17 cellular contexts compared by ENCODE assay signal in the genomic region with DNA sequence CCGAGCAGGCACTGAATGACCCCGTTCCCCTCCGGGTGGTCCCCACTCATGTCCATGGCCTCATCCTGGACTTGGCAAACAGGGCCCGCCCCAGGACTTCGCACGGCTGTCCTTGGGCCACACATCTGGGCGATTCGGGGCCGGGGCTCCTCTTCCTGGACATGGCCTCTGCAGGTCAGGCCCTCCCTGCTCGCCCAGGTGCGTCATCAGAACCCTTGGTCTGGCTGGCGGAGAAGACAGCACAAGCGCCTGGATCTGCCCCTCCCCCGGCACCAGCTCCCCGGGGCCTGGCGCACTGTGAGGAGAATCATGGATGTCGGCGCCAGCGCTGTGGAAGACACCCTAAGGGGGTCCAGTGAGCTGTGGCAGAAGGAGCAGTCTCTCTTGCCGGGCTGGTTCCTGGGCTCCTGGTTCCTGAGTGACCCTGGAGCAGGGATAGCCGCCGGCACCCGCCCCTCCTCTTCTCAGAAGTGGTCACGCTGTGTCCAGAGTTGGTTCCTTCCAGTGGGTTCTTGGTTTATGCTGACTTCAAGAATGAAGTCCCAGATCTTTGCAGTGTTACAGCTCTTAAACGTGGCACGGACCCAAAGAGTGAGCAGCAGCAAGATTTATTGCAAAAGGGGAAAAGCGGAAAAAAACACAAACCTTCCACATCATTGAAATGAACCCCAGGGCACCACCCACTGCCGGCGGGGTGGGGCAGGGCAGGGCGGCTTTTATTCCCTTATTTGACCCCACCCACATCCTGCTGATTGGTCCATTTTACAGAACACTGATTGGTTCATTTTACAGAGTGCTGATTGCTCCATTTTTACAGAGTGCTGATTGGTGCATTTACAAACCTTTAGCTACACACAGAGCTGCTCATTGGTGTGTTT. TPM values are rescaled to one million over a fixed set of nuclear protein-coding genes. Genes with fewer than 3 reads are reported as not detected.
DNase-seq lines count a peak whose midpoint lies in the region; ATAC-seq, FAIRE-seq and TF ChIP-seq lines count a peak whose summit lies in the region.
"Had no signal": no experiment of that assay in that cellular context is flagged by ENCODE, and none has a peak within 500 bp of the region (broad histone marks: within the 10 kb centered on the region; RNA-seq: fewer than 3 reads in every experiment).

No MANE protein-coding gene starts in this region.

- no peaks in the 10 kb centered on the region for H3K79me2 ChIP-seq in mammary epithelial cell (ENCODE audit: insufficient read depth, low read length)
- no peaks in the 10 kb centered on the region for H3K79me2 ChIP-seq in HepG2 (ENCODE audit: insufficient read depth, low read length)

- H3K27ac ChIP-seq in breast epithelium, result peak overlapping the region; percentile 52 to 55
- no peak overlapping the region for H3K27ac ChIP-seq in mammary epithelial cell (ENCODE audit: insufficient read depth, low read depth, low read length)
- peak overlapping the region; percentile 62 for H3K27ac ChIP-seq in RWPE1
- peak overlapping the region; percentile 75 for H3K27ac ChIP-seq in HepG2 (ENCODE audit: extremely low read length, insufficient read depth, low read length)
- no peak overlapping the region for H3K27ac ChIP-seq in aorta (ENCODE audit: low read depth in 1 of 2, low read length in 2 of 2)
- no peak overlapping the region for H3K27ac ChIP-seq in prostate gland

- BruUV-seq in mammary epithelial cell (replicated peaks; lab: Mats Ljungman, UMichigan) (no TSS peak), HepG2 (replicated peaks; lab: Mats Ljungman, UMichigan) (no TSS peak)

- peak; percentile 36 to 62 for DNase-seq in breast epithelium (ENCODE audit: low spot score in 2 of 2)
- no peak for DNase-seq in mammary epithelial cell
- DNase-seq in RWPE1 (ENCODE audit: low spot score), result no peak
- no peak for DNase-seq in HepG2 (ENCODE audit: low spot score)
- peak; percentile 74 to 76 for DNase-seq in aorta
- DNase-seq in HK-2 (ENCODE audit: unreplicated experiment), result no peak
- no peak for DNase-seq in prostate gland (ENCODE audit: low spot score)
- DNase-seq: activated CD4-positive, alpha-beta memory T cell treated with anti-CD3 and anti-CD28 coated beads for 36 hours; cerebellar nuclear complex; islet precursor cell; NCI-H1048; NCI-H2107; NCI-H774; posterior cingulate gyrus; SHP77; T-helper 9 cell had no signal

- no peaks in the 10 kb centered on the region for H3K9me3 ChIP-seq in breast epithelium
- no peaks in the 10 kb centered on the region for H3K9me3 ChIP-seq in mammary epithelial cell (replicated peaks; ENCODE audit: insufficient read depth, low read length)
- no peaks in the 10 kb centered on the region for H3K9me3 ChIP-seq in HepG2 (ENCODE audit: low read length)
- no peaks in the 10 kb centered on the region for H3K9me3 ChIP-seq in aorta (ENCODE audit: control insufficient read depth, low read length)
- no peaks in the 10 kb centered on the region for H3K9me3 ChIP-seq in prostate gland

- dilution Hi-C loops in mammary epithelial cell (cut with HindIII; ENCODE audit: low sequenced_read_pairs), result no loop called here

- no peaks in the 10 kb centered on the region for H3K27me3 ChIP-seq in breast epithelium
- no peaks in the 10 kb centered on the region for H3K27me3 ChIP-seq in mammary epithelial cell (ENCODE audit: insufficient read depth, low read length)
- peaks cover 1 to 39% of the 10 kb centered on the region in 2 experiments; a peak in 3 of 5 replicates for H3K27me3 ChIP-seq in HepG2 (ENCODE audit: control insufficient read depth in 1 of 2, insufficient read depth in 2 of 2, low read length in 2 of 2)
- no peaks in the 10 kb centered on the region for H3K27me3 ChIP-seq in aorta (ENCODE audit: control insufficient read depth in 1 of 2, insufficient read depth in 2 of 2, low read length in 1 of 2)
- H3K27me3 ChIP-seq in prostate gland (replicated peaks; ENCODE audit: insufficient read depth), result no peaks in the 10 kb centered on the region

- no peak for TF ChIP-seq RAD21 in HepG2 (CRISPR knock-in tag; IDR thresholded peaks at IDR 0.05)

- intact Hi-C loops in breast epithelium (cut with DNase I; ENCODE audit: low total_unique reads) (no loop called here), mammary epithelial cell (cut with micrococcal nuclease) (no loop called here), HepG2 (cut with micrococcal nuclease; ENCODE audit: unreplicated experiment) (no loop called here), aorta (cut with DNase I) (no loop called here), prostate gland (cut with DNase I) (loop anchor here (5.0 kb wide), 1 partner anchor 131 kb away; a partner anchor contains a TSS)

- TF ChIP-seq EP300 in HepG2 (IDR thresholded peaks at IDR 0.05; ENCODE audit: low read depth in 2 of 2, low read length in 2 of 2), result no peak
- no peak for TF ChIP-seq EP300 in HepG2 (CRISPR knock-in tag; IDR thresholded peaks at IDR 0.05; ENCODE audit: borderline replicate concordance)

- H4K20me1 ChIP-seq in mammary epithelial cell (ENCODE audit: insufficient read depth, low read length) (no peaks in the 10 kb centered on the region), HepG2 (ENCODE audit: insufficient read depth, low read length) (no peaks in the 10 kb centered on the region)

- H3K36me3 ChIP-seq in breast epithelium, result no peaks in the 10 kb centered on the region
- H3K36me3 ChIP-seq in mammary epithelial cell (ENCODE audit: insufficient read depth, low read length), result no peaks in the 10 kb centered on the region
- no peaks in the 10 kb centered on the region for H3K36me3 ChIP-seq in HepG2 (replicated peaks in 1 of 2; ENCODE audit: control insufficient read depth in 1 of 2, insufficient read depth in 2 of 2, low read length in 2 of 2)
- H3K36me3 ChIP-seq in aorta (ENCODE audit: control insufficient read depth in 1 of 2, insufficient read depth in 2 of 2, low read length in 1 of 2), result no peaks in the 10 kb centered on the region
- no peaks in the 10 kb centered on the region for H3K36me3 ChIP-seq in prostate gland

- POLR2A ChIA-PET in RWPE1 (lab: Yijun Ruan, JAX; ENCODE audit: low non-redundant PET), result no interaction called here
- POLR2A ChIA-PET in HepG2 (lab: Yijun Ruan, JAX), result interaction anchor here (0.9 to 7.8 kb wide), 13 partner anchors 12 to 219 kb away, joined by 3 to 200 read pairs (median 4); no protein-coding TSS in a partner anchor

- WGBS in mammary epithelial cell (ENCODE audit: low coverage, missing lambda C conversion rate), result 45% methylated on average over 25 of the region's 30 CpGs
- 60% methylated on average over 13 of the region's 30 CpGs for WGBS in HepG2 (ENCODE audit: low lambda C conversion rate)
- WGBS in aorta, 2 donors, result 73 to 76% methylated on average over 30 of the region's 30 CpGs
- 84% methylated on average over 29 of the region's 30 CpGs for WGBS in prostate gland

- no peak overlapping the region for H3K4me2 ChIP-seq in mammary epithelial cell (ENCODE audit: insufficient read depth, low read depth, low read length)
- peak overlapping the region; percentile 78 for H3K4me2 ChIP-seq in HepG2 (ENCODE audit: low read depth, low read length)

- H3K9ac ChIP-seq in mammary epithelial cell (ENCODE audit: insufficient read depth, low read length), result no peak overlapping the region
- peak overlapping the region; percentile 28; the same call in 1 of the 2 replicates for H3K9ac ChIP-seq in HepG2 (ENCODE audit: insufficient read depth, low read depth, low read length)

- CTCF ChIA-PET in mammary epithelial cell (lab: Charles Lee; ENCODE audit: low non-redundant PET), result no interaction called here
- CTCF ChIA-PET in RWPE1 (lab: Yijun Ruan, JAX), result interaction anchor here (0.6 to 0.7 kb wide), 2 partner anchors 43 to 80 kb away, joined by 3 to 5 read pairs; no protein-coding TSS in a partner anchor
- CTCF ChIA-PET in HepG2 (lab: Yijun Ruan, JAX; ENCODE audit: low intra/inter-chr PET ratio, low total read pairs), result no interaction called here

- H3K4me1 ChIP-seq in breast epithelium, result peaks cover 0 to 4% of the 10 kb centered on the region in 2 donors
- H3K4me1 ChIP-seq in mammary epithelial cell (ENCODE audit: insufficient read depth, low read length), result peaks cover 16% of the 10 kb centered on the region
- peaks cover 86% of the 10 kb centered on the region for H3K4me1 ChIP-seq in HepG2 (ENCODE audit: insufficient read depth, low read length)
- H3K4me1 ChIP-seq in aorta (ENCODE audit: control insufficient read depth in 1 of 2, insufficient read depth in 2 of 2, low read length in 2 of 2), result no peaks in the 10 kb centered on the region
- H3K4me1 ChIP-seq in prostate gland (replicated peaks), result peaks cover 3% of the 10 kb centered on the region

- in situ Hi-C loops in mammary epithelial cell (cut with MboI; ENCODE audit: low sequenced_read_pairs in 2 of 2) (loop anchor here in 1 of 2 donors (25.0 kb wide), 1 partner anchor 201 kb away; no protein-coding TSS in a partner anchor), HepG2 (cut with HindIII; ENCODE audit: extremely low pct_ligation_motif_present, low pct_unique_long_range_greater_than_20kb) (no loop called here)

- peak; percentile 37 for FAIRE-seq in HepG2 (lab: Jason Lieb, UNC)

- H3K4me3 ChIP-seq in breast epithelium, result peak overlapping the region in 2 of 3 donors; percentile 7 to 40
- no peak overlapping the region for H3K4me3 ChIP-seq in mammary epithelial cell (replicated peaks in 1 of 3; ENCODE audit: insufficient read depth in 1 of 3, low read depth in 2 of 3, low read length in 3 of 3)
- peak overlapping the region in 1 of 3 experiments; percentile 54; a peak in 2 of 6 replicates for H3K4me3 ChIP-seq in HepG2 (replicated peaks in 1 of 3; ENCODE audit: insufficient read depth in 1 of 3, low read depth in 2 of 3, low read length in 3 of 3)
- H3K4me3 ChIP-seq in aorta (ENCODE audit: low read length in 2 of 2), result no peak overlapping the region
- H3K4me3 ChIP-seq in prostate gland, result no peak overlapping the region

- ATAC-seq in HepG2, result no peak
- no peak for ATAC-seq in aorta (ENCODE audit: low FRiP score)
- ATAC-seq in GM18873 (IDR thresholded peaks at IDR 0.05; ENCODE audit: low FRiP score, unreplicated experiment), result no peak

- TF ChIP-seq POLR2A in breast epithelium (IDR thresholded peaks at IDR 0.05), result no peak
- TF ChIP-seq POLR2A in HepG2 (IDR thresholded peaks at IDR 0.05; ENCODE audit: insufficient read depth in 1 of 2, low read depth in 2 of 2, low read length in 2 of 2), result no peak
- TF ChIP-seq POLR2A in prostate gland (IDR thresholded peaks at IDR 0.05), result no peak

- H2AFZ ChIP-seq in mammary epithelial cell (ENCODE audit: low read depth, low read length) (no peak overlapping the region), HepG2 (ENCODE audit: low read length) (no peak overlapping the region)

- TF ChIP-seq CTCF in breast epithelium (IDR thresholded peaks at IDR 0.05) (no peak), mammary epithelial cell (conservative IDR thresholded peaks at IDR 0.05 in 1 of 2, IDR thresholded peaks at IDR 0.05 in 1 of 2; ENCODE audit: extremely low read depth in 1 of 2, insufficient read depth in 1 of 2, low read depth in 1 of 2, low read length in 2 of 2) (no peak), RWPE1 (conservative IDR thresholded peaks at IDR 0.05; ENCODE audit: low read depth) (no peak), HepG2 (CRISPR knock-in tag; IDR thresholded peaks at IDR 0.05) (no peak), prostate gland (IDR thresholded peaks at IDR 0.05) (no peak)

RNA-seq across cellular contexts. Expression of a gene that starts 25.9 kb away (rescaled TPM):
- 10 to 100 TPM; 21.4 to 31.5 (median 25.0) TPM for total RNA-seq in breast epithelium
- total RNA-seq in mammary epithelial cell, result 10 to 100 TPM; 10.5 to 21.2 TPM
- polyA plus RNA-seq in mammary epithelial cell, result 6.3 TPM
- polyA minus RNA-seq in mammary epithelial cell, result 17.0 TPM
- 7.4 and 14.0 TPM in 2 replicates for total RNA-seq in HepG2 (2016; rRNA removed; fragmentation: Illumina TruSeq; extraction: Trizol)
- total RNA-seq in HepG2 (2016; cell fraction: cytosol; rRNA removed; fragmentation: Illumina TruSeq; extraction: Trizol; ENCODE audit: low read depth), result 9.5 and 12.5 TPM in 2 replicates
- 5.2 and 15.7 TPM in 2 replicates for total RNA-seq in HepG2 (2016; cell fraction: insoluble cytoplasmic fraction; rRNA removed; fragmentation: Illumina TruSeq; extraction: Trizol)
- 6.9 and 7.7 TPM in 2 replicates for total RNA-seq in HepG2 (2016; cell fraction: membrane; rRNA removed; fragmentation: Illumina TruSeq; extraction: Trizol)
- 21.8 and 25.8 TPM in 2 replicates for total RNA-seq in HepG2 (2016; cell fraction: nucleus; rRNA removed; fragmentation: Illumina TruSeq; extraction: Trizol)
- 18.5 and 25.6 TPM in 2 replicates for polyA plus RNA-seq in HepG2 (2011; rRNA removed)
- polyA plus RNA-seq in HepG2 (2011; cell fraction: cytosol; rRNA removed), result 11.8 and 15.1 TPM in 2 replicates
- polyA plus RNA-seq in HepG2 (2011; cell fraction: nucleus; rRNA removed), result 164 and 213 TPM in 2 replicates
- 28.2 and 30.9 TPM in 2 replicates for polyA plus RNA-seq in HepG2 (2012)
- polyA plus RNA-seq in HepG2 (2016; cell fraction: cytosol; fragmentation: Illumina TruSeq; extraction: Trizol; ENCODE audit: low read depth), result 1.4 and 1.6 TPM in 2 replicates
- 6.3 and 7.6 TPM in 2 replicates for polyA plus RNA-seq in HepG2 (2016; cell fraction: insoluble cytoplasmic fraction; fragmentation: Illumina TruSeq; extraction: Trizol; ENCODE audit: low read depth)
- 3.2 and 3.7 TPM in 2 replicates for polyA plus RNA-seq in HepG2 (2016; cell fraction: membrane; fragmentation: Illumina TruSeq; extraction: Trizol; ENCODE audit: low read depth)
- 88.5 and 93.5 TPM in 2 replicates for polyA plus RNA-seq in HepG2 (2016; cell fraction: nucleus; fragmentation: Illumina TruSeq; extraction: Trizol; ENCODE audit: insufficient read depth, low read depth)
- 6.3 and 47.1 TPM in 2 replicates for polyA minus RNA-seq in HepG2 (2011; rRNA and poly(A)+ RNA removed; ENCODE audit: low replicate concordance)
- 14.7 and 16.2 TPM in 2 replicates for polyA minus RNA-seq in HepG2 (2011; cell fraction: cytosol; rRNA and poly(A)+ RNA removed)
- 40.3 and 44.4 TPM in 2 replicates for polyA minus RNA-seq in HepG2 (2011; cell fraction: nucleus; rRNA and poly(A)+ RNA removed)
- total RNA-seq in aorta, result 10 to 100 TPM; 26.6 to 54.4 TPM
- 10 to 100 TPM in 1 of 2 donors, 1 to 10 TPM in 1; 4.5 to 12.1 TPM for polyA plus RNA-seq in aorta
- total RNA-seq in prostate gland, result 100 to 1,000 TPM in 1 of 2 donors, 10 to 100 TPM in 1; 27.6 to 138 TPM

Comparison
In these comparisons a context has a peak if more than half of its experiments do, and no peak if none do; other contexts are left out.
1. DNase-seq: peak in breast epithelium (2 of 2) and aorta (2 of 2); none in mammary epithelial cell (single experiment), RWPE1 (single experiment), HepG2 (single experiment), HK-2 (single experiment) and prostate gland (single experiment).
2. H3K27ac ChIP-seq: peak in breast epithelium (2 of 2), RWPE1 (single experiment) and HepG2 (single experiment); none in mammary epithelial cell (single experiment), aorta (0 of 2) and prostate gland (0 of 2).
3. H3K4me3 ChIP-seq: peak in breast epithelium (2 of 3); none in mammary epithelial cell (0 of 3), aorta (0 of 2) and prostate gland (0 of 2).